In the genomic region with DNA sequence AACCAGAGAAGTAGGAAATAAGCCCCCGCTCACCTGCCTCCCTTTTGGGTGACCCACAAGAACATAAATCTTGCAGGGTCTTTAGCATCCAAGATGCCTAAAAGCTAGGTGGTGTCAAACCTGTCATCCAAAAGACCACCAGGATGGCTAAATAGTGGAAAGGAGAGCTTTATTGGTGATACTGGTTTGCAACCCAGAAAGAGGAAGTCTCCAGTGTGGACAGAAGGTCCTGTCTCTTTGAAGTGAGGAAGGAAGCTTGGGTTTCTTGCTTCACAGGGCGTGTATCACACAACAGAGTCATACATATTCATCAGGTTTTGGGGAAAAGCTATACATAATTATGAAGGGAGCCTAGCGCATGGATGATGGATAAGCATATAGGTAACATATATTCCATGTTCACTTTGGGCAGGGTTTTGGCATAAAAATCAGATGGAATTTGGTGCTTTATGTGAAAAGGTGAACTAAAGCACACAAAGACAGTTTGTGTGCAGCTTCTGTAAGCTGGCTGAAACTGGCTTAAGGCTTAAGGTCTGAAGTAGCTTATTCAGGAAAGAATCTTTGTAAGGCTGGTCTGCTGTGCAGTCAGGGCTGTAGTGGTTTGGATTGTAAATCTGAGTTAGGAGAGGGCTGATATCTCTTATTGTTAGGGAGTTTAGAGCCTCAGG, we compare ENCODE assay signal across 7 cellular contexts.
DNase-seq lines count a peak whose midpoint lies in the region; ATAC-seq and FAIRE-seq lines count a peak whose summit lies in the region.

No MANE protein-coding gene starts in this region.

- no peak overlapping the region for H3K9ac ChIP-seq in subcutaneous abdominal adipose tissue (ENCODE audit: low read length in 5 of 5)

- no peak overlapping the region for H3K4me3 ChIP-seq in subcutaneous abdominal adipose tissue (ENCODE audit: low read depth in 1 of 5, low read length in 5 of 5)

- H3K27me3 ChIP-seq in subcutaneous abdominal adipose tissue (ENCODE audit: control insufficient read depth in 5 of 5, insufficient read depth in 4 of 5, low read length in 5 of 5): no peaks in the 10 kb centered on the region

- DNase-seq in SKM-1 treated with dmso at 0.1 percent for 144 hours (lab: John Stamatoyannopoulos, UW; ENCODE audit: unreplicated experiment): peak; percentile 90
- DNase-seq in activated CD4-positive, alpha-beta T cell treated with anti-CD3 and anti-CD28 coated beads for 48 hours: no peak
- DNase-seq in urothelium cell line (ENCODE audit: low spot score): no peak
- no peak for DNase-seq in ACHN

- H3K27ac ChIP-seq in subcutaneous abdominal adipose tissue (ENCODE audit: low read depth, low read length): peak overlapping the region; percentile 84

- no peaks in the 10 kb centered on the region for H3K9me3 ChIP-seq in subcutaneous abdominal adipose tissue (ENCODE audit: control insufficient read depth in 5 of 5, low read length in 5 of 5)

- no peak for FAIRE-seq in urothelium cell line (lab: Jason Lieb, UNC)

- H3K36me3 ChIP-seq in subcutaneous abdominal adipose tissue (ENCODE audit: control insufficient read depth in 5 of 5, insufficient read depth in 5 of 5, low read length in 5 of 5): no peaks in the 10 kb centered on the region

- ATAC-seq in GM19397 (IDR thresholded peaks at IDR 0.05; ENCODE audit: unreplicated experiment) (peak; percentile 81), HG03095 (IDR thresholded peaks at IDR 0.05; ENCODE audit: unreplicated experiment) (peak; percentile 73)

- in situ Hi-C loops in ACHN (cut with HindIII; ENCODE audit: low pct_ligation_motif_present, low pct_unique_long_range_greater_than_20kb, low sequenced_read_pairs): loop anchor here (25.0 kb wide), 1 partner anchor 288 kb away; no protein-coding TSS in a partner anchor

- peaks cover 0 to 77% (median 60%) of the 10 kb centered on the region in 5 donors for H3K4me1 ChIP-seq in subcutaneous abdominal adipose tissue (ENCODE audit: control insufficient read depth in 5 of 5, insufficient read depth in 5 of 5, low read length in 5 of 5)
